In genomic region chr6:109816452-109817374, GRCh38 we compare ENCODE assay signal across 16 cellular contexts.
A peak's percentile ranks its signal among the peaks of the same experiment; 100 is the strongest.
DNase-seq lines count a peak whose midpoint lies in the region; ATAC-seq and TF ChIP-seq lines count a peak whose summit lies in the region.
"Had no signal": no experiment of that assay in that cellular context is flagged by ENCODE, and none has a peak within 500 bp of the region (broad histone marks: within the 10 kb centered on the region; RNA-seq: fewer than 3 reads in every experiment).

No MANE protein-coding gene starts in this region.

- H3K4me1 Mint-ChIP-seq in stimulated activated effector memory CD8-positive, alpha-beta T cell treated with anti-CD3 and anti-CD28 coated beads, Interleukin-12 subunit alpha, Interleukin-12 subunit beta, amount 100 ng/mL, for 72 hours, result no peaks in the 10 kb centered on the region

- H3K36me3 Mint-ChIP-seq in stimulated activated effector memory CD8-positive, alpha-beta T cell treated with anti-CD3 and anti-CD28 coated beads, Interleukin-12 subunit alpha, Interleukin-12 subunit beta, amount 100 ng/mL, for 72 hours, result no peaks in the 10 kb centered on the region

- H3K27ac ChIP-seq in RWPE1, result no peak overlapping the region
- H3K27ac ChIP-seq: A549 had no signal

- no peak for TF ChIP-seq CTCF in RWPE1 (conservative IDR thresholded peaks at IDR 0.05; ENCODE audit: low read depth)

- H3K4me3 Mint-ChIP-seq in stimulated activated effector memory CD8-positive, alpha-beta T cell treated with anti-CD3 and anti-CD28 coated beads, Interleukin-12 subunit alpha, Interleukin-12 subunit beta, amount 100 ng/mL, for 72 hours, result no peak overlapping the region
- H3K4me3 Mint-ChIP-seq: T-helper 2 cell treated with Interferon-gamma antibody and Interleukin-4, amounts not matched to agents 5 μg/mL and 100 μg/mL, for 36 hours had no signal

- peak; percentile 14 for DNase-seq in Ammon's horn (ENCODE audit: low spot score)
- DNase-seq in NCI-H1417 (lab: John Stamatoyannopoulos, UW), result peak; percentile 85 to 98 (median 89)
- DNase-seq in NCI-H2227 (lab: John Stamatoyannopoulos, UW; ENCODE audit: unreplicated experiment), result peak; percentile 2
- DNase-seq in cerebellum (ENCODE audit: low spot score), result peak; percentile 35
- no peak for DNase-seq in RWPE1 (ENCODE audit: low spot score)
- DNase-seq in stimulated activated effector memory CD8-positive, alpha-beta T cell treated with anti-CD3 and anti-CD28 coated beads, Interleukin-12 subunit alpha, Interleukin-12 subunit beta, amount 100 ng/mL, for 72 hours (ENCODE audit: low spot score in 2 of 2), result no peak
- DNase-seq in activated T-cell treated with anti-CD3 and anti-CD28 coated beads for 4 hours, result no peak
- DNase-seq: activated CD4-positive, alpha-beta T cell treated with anti-CD3 and anti-CD28 coated beads, Interleukin-2, amount 50 U/mL, for 1 hour; Caco-2; mesenchymal stem cell; occipital lobe; RPMI8226; stimulated activated CD4-positive, alpha-beta T cell treated with anti-CD3 and anti-CD28 coated beads, Interleukin-15, amount 100 ng/mL, for 24 hours had no signal

- no peak for ATAC-seq in stimulated activated effector memory CD8-positive, alpha-beta T cell treated with anti-CD3 and anti-CD28 coated beads, Interleukin-12 subunit alpha, Interleukin-12 subunit beta, amount 100 ng/mL, for 72 hours
- ATAC-seq in GM18873 (IDR thresholded peaks at IDR 0.05; ENCODE audit: low FRiP score, unreplicated experiment), result no peak
- ATAC-seq: A549 had no signal

- CTCF ChIA-PET in RWPE1 (lab: Yijun Ruan, JAX), result no interaction called here

- H3K27ac Mint-ChIP-seq in stimulated activated effector memory CD8-positive, alpha-beta T cell treated with anti-CD3 and anti-CD28 coated beads, Interleukin-12 subunit alpha, Interleukin-12 subunit beta, amount 100 ng/mL, for 72 hours, result no peak overlapping the region
- H3K27ac Mint-ChIP-seq: T-helper 2 cell treated with Interferon-gamma antibody and Interleukin-4, amounts not matched to agents 5 μg/mL and 100 μg/mL, for 36 hours had no signal

- POLR2A ChIA-PET in RWPE1 (lab: Yijun Ruan, JAX; ENCODE audit: low non-redundant PET), result no interaction called here

- no peaks in the 10 kb centered on the region for H3K9me3 Mint-ChIP-seq in stimulated activated effector memory CD8-positive, alpha-beta T cell treated with anti-CD3 and anti-CD28 coated beads, Interleukin-12 subunit alpha, Interleukin-12 subunit beta, amount 100 ng/mL, for 72 hours
- H3K9me3 Mint-ChIP-seq: T-helper 2 cell treated with Interferon-gamma antibody and Interleukin-4, amounts not matched to agents 5 μg/mL and 100 μg/mL, for 36 hours had no signal

Comparison
In these comparisons a context has a peak if more than half of its experiments do, and no peak if none do; other contexts are left out.
1. DNase-seq: peak in Ammon's horn (single experiment), NCI-H1417 (3 of 3), NCI-H2227 (single experiment) and cerebellum (single experiment); none in RWPE1 (single experiment), stimulated activated effector memory CD8-positive, alpha-beta T cell treated with anti-CD3 and anti-CD28 coated beads, Interleukin-12 subunit alpha, Interleukin-12 subunit beta, amount 100 ng/mL, for 72 hours (0 of 2) and activated T-cell treated with anti-CD3 and anti-CD28 coated beads for 4 hours (single experiment).